In genomic region chr11:1204381-1205101, GRCh38 we compare ENCODE assay signal across 26 cellular contexts. TPM values are rescaled to one million over a fixed set of nuclear protein-coding genes. Genes with fewer than 3 reads are reported as not detected.
DNase-seq lines count a peak whose midpoint lies in the region; ATAC-seq and TF ChIP-seq lines count a peak whose summit lies in the region.
"Had no signal": no experiment of that assay in that cellular context is flagged by ENCODE, and none has a peak within 500 bp of the region (broad histone marks: within the 10 kb centered on the region; RNA-seq: fewer than 3 reads in every experiment).

No MANE protein-coding gene starts in this region.

- H3K4me3 Mint-ChIP-seq in activated T-cell treated with anti-CD3 and anti-CD28 coated beads, Interleukin-2, amount 50 U/mL, for 4 hours, result no peak overlapping the region
- no peak overlapping the region for H3K4me3 Mint-ChIP-seq in H9
- H3K4me3 Mint-ChIP-seq: activated CD4-positive, alpha-beta T cell treated with anti-CD3 and anti-CD28 coated beads, Interleukin-2, amount 10 ng/mL, durations not matched to agents 7 days and 5 days; naive thymus-derived CD8-positive, alpha-beta T cell; T-cell had no signal

- H2BK15ac ChIP-seq in H9 (ENCODE audit: low read depth, low read length), result no peak overlapping the region

- H2BK12ac ChIP-seq in H9 (ENCODE audit: insufficient read length, low read depth, low read length), result no peak overlapping the region

- no peaks in the 10 kb centered on the region for H3K9me3 ChIP-seq in H9 (ENCODE audit: control insufficient read depth, low read depth, low read length)

- no peak overlapping the region for H3K4me2 ChIP-seq in H9 (ENCODE audit: insufficient read depth, insufficient read length, low read length)
- H3K4me2 ChIP-seq: hepatocyte had no signal

- no peaks in the 10 kb centered on the region for H3K79me1 ChIP-seq in H9 (ENCODE audit: insufficient read depth, low read depth, low read length, poor library complexity, severe bottlenecking)

- H3K4me1 ChIP-seq in H9 (ENCODE audit: insufficient read depth, low read length), result no peaks in the 10 kb centered on the region

- no peak for ATAC-seq in activated T-cell treated with anti-CD3 and anti-CD28 coated beads, Interleukin-2, amount 50 U/mL, for 4 hours
- no peak for ATAC-seq in sciatic nerve
- no peak for ATAC-seq in GM18858 (IDR thresholded peaks at IDR 0.05; ENCODE audit: unreplicated experiment)
- ATAC-seq: naive thymus-derived CD8-positive, alpha-beta T cell; T-cell had no signal

- H3K4ac ChIP-seq in H9 (ENCODE audit: low read depth, low read length), result no peak overlapping the region

- H2AFZ ChIP-seq in H9 (ENCODE audit: low read length), result no peak overlapping the region
- H2AFZ ChIP-seq: hepatocyte had no signal

- H3K4me1 Mint-ChIP-seq in activated T-cell treated with anti-CD3 and anti-CD28 coated beads, Interleukin-2, amount 50 U/mL, for 4 hours (ENCODE audit: low read depth), result no peaks in the 10 kb centered on the region
- no peaks in the 10 kb centered on the region for H3K4me1 Mint-ChIP-seq in H9
- H3K4me1 Mint-ChIP-seq: activated CD4-positive, alpha-beta T cell treated with anti-CD3 and anti-CD28 coated beads, Interleukin-2, amount 10 ng/mL, durations not matched to agents 7 days and 5 days; naive thymus-derived CD8-positive, alpha-beta T cell; T-cell had no signal

- peak; percentile 3 for DNase-seq in activated T-cell treated with anti-CD3 and anti-CD28 coated beads, Interleukin-2, amount 50 U/mL, for 4 hours
- no peak for DNase-seq in activated T-cell treated with anti-CD3 and anti-CD28 coated beads, Interleukin-2, amount 50 U/mL, for 48 hours
- DNase-seq in H9, result peak; percentile 16
- peak; percentile 3 for DNase-seq in iPS-NIHi11 (ENCODE audit: low spot score)
- peak; percentile 52 for DNase-seq in sciatic nerve (ENCODE audit: low spot score)
- DNase-seq in inferior parietal cortex (ENCODE audit: extremely low spot score), result no peak
- DNase-seq in NCI-H526 (lab: John Stamatoyannopoulos, UW), result no peak
- DNase-seq: activated CD4-positive, alpha-beta T cell treated with anti-CD3 and anti-CD28 coated beads, Interleukin-2, amount 10 ng/mL, durations not matched to agents 7 days and 5 days; activated gamma-delta T cell; C1 segment of cervical spinal cord; caudate nucleus; EL; foreskin fibroblast; mesendoderm; NCI-H524; SHP77 treated with DMSO at 0.1 percent for 48 hours; small intestine; stimulated activated CD4-positive, alpha-beta T cell treated with anti-CD3 and anti-CD28 coated beads, Interleukin-4, amount 100 ng/mL, for 4 hours; T-cell had no signal

- no CpG with 5 or more reads among the region's 22 CpGs for WGBS in H9 (ENCODE audit: extremely low coverage, insufficient read length, low lambda C conversion rate)

- no peaks in the 10 kb centered on the region for H3K36me3 Mint-ChIP-seq in activated T-cell treated with anti-CD3 and anti-CD28 coated beads, Interleukin-2, amount 50 U/mL, for 4 hours (ENCODE audit: insufficient read depth)
- H3K36me3 Mint-ChIP-seq in H9 (ENCODE audit: insufficient read depth in 1 of 3, low read depth in 3 of 3), result no peaks in the 10 kb centered on the region; a peak in 1 of 7 replicates
- H3K36me3 Mint-ChIP-seq: naive thymus-derived CD8-positive, alpha-beta T cell; T-cell had no signal

- no peak overlapping the region for H4K8ac ChIP-seq in H9 (replicated peaks; ENCODE audit: insufficient read length, low read depth, low read length)

- no peak overlapping the region for H2BK5ac ChIP-seq in H9 (ENCODE audit: insufficient read length, low read length)

- no peak overlapping the region for H3K27ac ChIP-seq in H9 (ENCODE audit: insufficient read length, low read depth, low read length)
- H3K27ac ChIP-seq: hepatocyte, HL-60 had no signal

- TF ChIP-seq CTCF in H9 (conservative IDR thresholded peaks at IDR 0.05), result no peak

- no peak overlapping the region for H4K5ac ChIP-seq in H9 (ENCODE audit: insufficient read length, low read depth, low read length)

- H2BK120ac ChIP-seq in H9 (ENCODE audit: low read depth, low read length, poor library complexity, severe bottlenecking), result no peak overlapping the region

- no peak overlapping the region for H4K91ac ChIP-seq in H9 (ENCODE audit: insufficient read length, low read depth, low read length)

- no peaks in the 10 kb centered on the region for H3K9me3 Mint-ChIP-seq in activated T-cell treated with anti-CD3 and anti-CD28 coated beads, Interleukin-2, amount 50 U/mL, for 4 hours
- peaks cover 4% of the 10 kb centered on the region in 2 experiments; a peak in 3 of 5 replicates for H3K9me3 Mint-ChIP-seq in H9
- H3K9me3 Mint-ChIP-seq: activated CD4-positive, alpha-beta T cell treated with anti-CD3 and anti-CD28 coated beads, Interleukin-2, amount 10 ng/mL, durations not matched to agents 7 days and 5 days; T-cell had no signal

- no peak overlapping the region for H3T11ph ChIP-seq in H9 (ENCODE audit: low read length)

- no peak overlapping the region for H3K27ac Mint-ChIP-seq in H9
- H3K27ac Mint-ChIP-seq: activated CD4-positive, alpha-beta T cell treated with anti-CD3 and anti-CD28 coated beads, Interleukin-2, amount 10 ng/mL, durations not matched to agents 7 days and 5 days; T-cell had no signal

- H3K56ac ChIP-seq in H9 (ENCODE audit: insufficient read length, low read depth, low read length), result no peak overlapping the region

- peaks cover 2% of the 10 kb centered on the region for H3K27me3 Mint-ChIP-seq in activated T-cell treated with anti-CD3 and anti-CD28 coated beads, Interleukin-2, amount 50 U/mL, for 4 hours (ENCODE audit: low read depth)
- peaks cover 9% of the 10 kb centered on the region for H3K27me3 Mint-ChIP-seq in H9 (ENCODE audit: low read depth)
- H3K27me3 Mint-ChIP-seq: activated CD4-positive, alpha-beta T cell treated with anti-CD3 and anti-CD28 coated beads, Interleukin-2, amount 10 ng/mL, durations not matched to agents 7 days and 5 days had no signal

- H3K9ac ChIP-seq in H9 (ENCODE audit: extremely low read depth, insufficient read length, low read length), result no peak overlapping the region

- no peak overlapping the region for H3K23ac ChIP-seq in H9 (ENCODE audit: insufficient read length, low read depth, low read length)

- H3K79me2 ChIP-seq in H9 (ENCODE audit: insufficient read depth, low read length), result no peaks in the 10 kb centered on the region
- H3K79me2 ChIP-seq: hepatocyte had no signal

- H4K20me1 ChIP-seq in H9 (ENCODE audit: control insufficient read depth, insufficient read depth, insufficient read length), result no peaks in the 10 kb centered on the region

- intact Hi-C loops in sciatic nerve (cut with DNase I), result loop anchor here (10.0 kb wide), 1 partner anchor 380 kb away; the partner anchor contains the start of gene KRTAP5-1

- peaks cover 4% of the 10 kb centered on the region for H3K23me2 ChIP-seq in H9 (ENCODE audit: insufficient read length, low read depth, low read length, poor library complexity, severe bottlenecking)

- H3K14ac ChIP-seq in H9 (ENCODE audit: insufficient read depth, low read length), result no peak overlapping the region

- no peak overlapping the region for H3K18ac ChIP-seq in H9 (ENCODE audit: insufficient read length, low read depth, low read length)

- no peak overlapping the region for H2BK20ac ChIP-seq in H9 (ENCODE audit: low read depth, low read length, poor library complexity, severe bottlenecking)

- H2AK5ac ChIP-seq in H9 (ENCODE audit: insufficient read length, low read length), result no peak overlapping the region

- H3K27me3 ChIP-seq in H9 (ENCODE audit: insufficient read depth, low read length), result no peaks in the 10 kb centered on the region
- H3K27me3 ChIP-seq: hepatocyte had no signal

RNA-seq across cellular contexts. Expression of gene MUC5B, which starts 18.3 kb away (rescaled TPM):
- total RNA-seq in activated T-cell treated with anti-CD3 and anti-CD28 coated beads, Interleukin-2, amount 50 U/mL, for 4 hours, result 1 to 10 TPM; 1.1 to 2.2 (median 1.4) TPM
- total RNA-seq in H9 (2021) (0.02 TPM in 1 of 2 replicates, not detected in the other), sciatic nerve (0.71 TPM)
- total RNA-seq: A673; activated CD4-positive, alpha-beta T cell treated with anti-CD3 and anti-CD28 coated beads, Interleukin-2, amount 10 ng/mL, durations not matched to agents 7 days and 5 days; epithelial cell of proximal tubule; naive thymus-derived CD8-positive, alpha-beta T cell; urinary bladder had no signal

RNA-seq across cellular contexts. Expression of gene MUC5AC, which starts 46.8 kb away (rescaled TPM):
- under 1 TPM in 2 of 3 donors, not detected in 1; under 0.01 TPM for total RNA-seq in activated T-cell treated with anti-CD3 and anti-CD28 coated beads, Interleukin-2, amount 50 U/mL, for 4 hours
- total RNA-seq in H9 (2021) (not detected in 2 replicates), sciatic nerve (0.27 TPM)
- total RNA-seq: A673; activated CD4-positive, alpha-beta T cell treated with anti-CD3 and anti-CD28 coated beads, Interleukin-2, amount 10 ng/mL, durations not matched to agents 7 days and 5 days; epithelial cell of proximal tubule; naive thymus-derived CD8-positive, alpha-beta T cell; urinary bladder had no signal

Comparison
In these comparisons a context has a peak if more than half of its experiments do, and no peak if none do; other contexts are left out.
1. DNase-seq: peak in activated T-cell treated with anti-CD3 and anti-CD28 coated beads, Interleukin-2, amount 50 U/mL, for 4 hours (single experiment), H9 (single experiment), iPS-NIHi11 (single experiment) and sciatic nerve (single experiment); none in activated T-cell treated with anti-CD3 and anti-CD28 coated beads, Interleukin-2, amount 50 U/mL, for 48 hours (0 of 2), inferior parietal cortex (single experiment) and NCI-H526 (0 of 2).